ENCODE assay signal across 9 cellular contexts in genomic region chr13:94323746-94324408, GRCh38.
A peak's percentile ranks its signal among the peaks of the same experiment; 100 is the strongest.
DNase-seq lines count a peak whose midpoint lies in the region; ATAC-seq and TF ChIP-seq lines count a peak whose summit lies in the region.
"Had no signal": no experiment of that assay in that cellular context is flagged by ENCODE, and none has a peak within 500 bp of the region (broad histone marks: within the 10 kb centered on the region; RNA-seq: fewer than 3 reads in every experiment).

No MANE protein-coding gene starts in this region.

- peak overlapping the region; percentile 68 to 81 for H3K4me3 Mint-ChIP-seq in effector memory CD8-positive, alpha-beta T cell

- no peaks in the 10 kb centered on the region for H3K79me2 ChIP-seq in Karpas-422 (ENCODE audit: low read length)
- H3K79me2 ChIP-seq: parathyroid adenoma had no signal

- peak overlapping the region; percentile 20 to 60 (median 28) for H3K27ac ChIP-seq in Peyer's patch
- H3K27ac ChIP-seq in Karpas-422 (ENCODE audit: low read length): no peak overlapping the region
- H3K27ac ChIP-seq: parathyroid adenoma had no signal

- H3K27ac Mint-ChIP-seq in effector memory CD8-positive, alpha-beta T cell: peak overlapping the region; percentile 95 to 98

- H3K9me3 ChIP-seq in Peyer's patch (no peaks in the 10 kb centered on the region), Karpas-422 (ENCODE audit: low read length) (no peaks in the 10 kb centered on the region)

- H3K36me3 ChIP-seq in Peyer's patch (no peaks in the 10 kb centered on the region), Karpas-422 (ENCODE audit: insufficient read depth, low read length) (no peaks in the 10 kb centered on the region)

- H3K27me3 Mint-ChIP-seq in effector memory CD8-positive, alpha-beta T cell: no peaks in the 10 kb centered on the region

- peak in 1 of 6 experiments; percentile 4 for TF ChIP-seq CTCF in Peyer's patch (IDR thresholded peaks at IDR 0.05)

- H3K4me1 ChIP-seq in Peyer's patch (no peaks in the 10 kb centered on the region), Karpas-422 (ENCODE audit: low read length) (no peaks in the 10 kb centered on the region)
- H3K4me1 ChIP-seq: parathyroid adenoma had no signal

- no peaks in the 10 kb centered on the region for H4K20me1 ChIP-seq in Karpas-422 (ENCODE audit: insufficient read depth, low read depth, low read length)

- ATAC-seq in GM19395 (IDR thresholded peaks at IDR 0.05; ENCODE audit: unreplicated experiment) (peak; percentile 33), HG02763 (IDR thresholded peaks at IDR 0.05; ENCODE audit: unreplicated experiment) (no peak)
- peak; percentile 98 for ATAC-seq in effector memory CD8-positive, alpha-beta T cell (replicated peaks)

- H3K4me2 ChIP-seq in Karpas-422 (ENCODE audit: low read depth, low read length, poor library complexity, severe bottlenecking): no peak overlapping the region

- peak; percentile 10 for DNase-seq in CD1c-positive myeloid dendritic cell (ENCODE audit: extremely low spot score)
- DNase-seq in Peyer's patch: peak in 2 of 3 donors; percentile 43 to 58
- DNase-seq in effector memory CD8-positive, alpha-beta T cell: peak; percentile 35 to 56 (median 39)
- no peak for DNase-seq in DMS79 (lab: John Stamatoyannopoulos, UW)
- DNase-seq in Karpas-422: no peak
- DNase-seq in stimulated activated CD4-positive, alpha-beta T cell treated with anti-CD3 and anti-CD28 coated beads, Interleukin-4, amount 100 ng/mL, for 1 hour: no peak

- H3K9me3 Mint-ChIP-seq in effector memory CD8-positive, alpha-beta T cell: peaks cover 0 to 2% of the 10 kb centered on the region in 2 donors

- peaks cover 39 to 48% of the 10 kb centered on the region in 2 donors for H3K4me1 Mint-ChIP-seq in effector memory CD8-positive, alpha-beta T cell (ENCODE audit: low read depth in 2 of 2)

- H2AFZ ChIP-seq in Karpas-422 (ENCODE audit: low read length): no peak overlapping the region
- H2AFZ ChIP-seq: parathyroid adenoma had no signal

- no peak for TF ChIP-seq POLR2A in Peyer's patch (IDR thresholded peaks at IDR 0.05)

- H3K36me3 Mint-ChIP-seq in effector memory CD8-positive, alpha-beta T cell (ENCODE audit: insufficient read depth): peaks cover 9% of the 10 kb centered on the region

- H3K9me2 ChIP-seq in Karpas-422 (replicated peaks; ENCODE audit: insufficient read depth, low read length): no peaks in the 10 kb centered on the region

- H3K4me3 ChIP-seq in Peyer's patch (no peak overlapping the region), Karpas-422 (ENCODE audit: low read length) (no peak overlapping the region)

- H3K9ac ChIP-seq in Karpas-422 (ENCODE audit: low read length): no peak overlapping the region
- H3K9ac ChIP-seq: parathyroid adenoma had no signal

- H3K27me3 ChIP-seq in Peyer's patch (no peaks in the 10 kb centered on the region), Karpas-422 (ENCODE audit: low read length) (no peaks in the 10 kb centered on the region)

Comparison
In these comparisons a context has a peak if more than half of its experiments do, and no peak if none do; other contexts are left out.
1. DNase-seq: peak in CD1c-positive myeloid dendritic cell (single experiment), Peyer's patch (2 of 3) and effector memory CD8-positive, alpha-beta T cell (3 of 3); none in DMS79 (single experiment), Karpas-422 (single experiment) and stimulated activated CD4-positive, alpha-beta T cell treated with anti-CD3 and anti-CD28 coated beads, Interleukin-4, amount 100 ng/mL, for 1 hour (single experiment).